ENCODE assay signal across 17 cellular contexts in genomic region chr3:177800565-177800964, GRCh38.
DNase-seq lines count a peak whose midpoint lies in the region; ATAC-seq, FAIRE-seq and TF ChIP-seq lines count a peak whose summit lies in the region.
"Had no signal": no experiment of that assay in that cellular context is flagged by ENCODE, and none has a peak within 500 bp of the region (broad histone marks: within the 10 kb centered on the region; RNA-seq: fewer than 3 reads in every experiment).

No MANE protein-coding gene starts in this region.

- H4K20me1 ChIP-seq in mammary epithelial cell (ENCODE audit: insufficient read depth, low read length), result no peaks in the 10 kb centered on the region
- no peaks in the 10 kb centered on the region for H4K20me1 ChIP-seq in smooth muscle cell (ENCODE audit: low read depth)

- H3K27me3 Mint-ChIP-seq in MCF 10A (ENCODE audit: insufficient read depth, unreplicated experiment), result no peaks in the 10 kb centered on the region

- H3K27ac ChIP-seq in breast epithelium (no peak overlapping the region), mammary epithelial cell (ENCODE audit: insufficient read depth, low read depth, low read length) (peak overlapping the region; percentile 19), smooth muscle cell (ENCODE audit: low read depth) (peak overlapping the region; percentile 21), upper lobe of left lung (no peak overlapping the region)
- H3K27ac ChIP-seq: A549, PC-9 had no signal

- no peak overlapping the region for H3K9ac ChIP-seq in mammary epithelial cell (ENCODE audit: insufficient read depth, low read length)
- H3K9ac ChIP-seq in smooth muscle cell (ENCODE audit: low read depth), result no peak overlapping the region

- no TSS peak for BruUV-seq in MCF 10A (replicated peaks; lab: Mats Ljungman, UMichigan)
- no TSS peak for BruUV-seq in mammary epithelial cell (replicated peaks; lab: Mats Ljungman, UMichigan)

- peaks cover 5% of the 10 kb centered on the region for H3K9me3 Mint-ChIP-seq in MCF 10A (ENCODE audit: unreplicated experiment)
- H3K9me3 Mint-ChIP-seq: H9 had no signal

- no peak for ATAC-seq in upper lobe of left lung (ENCODE audit: low FRiP score in 2 of 2)
- no peak for ATAC-seq in left lobe of liver
- ATAC-seq: A549, Right ventricle myocardium inferior had no signal

- POLR2A ChIA-PET in MCF 10A (lab: Yijun Ruan, JAX), result no interaction called here

- no peak overlapping the region for H3K4me3 ChIP-seq in breast epithelium
- no peak overlapping the region for H3K4me3 ChIP-seq in mammary epithelial cell (replicated peaks in 1 of 3; ENCODE audit: insufficient read depth in 1 of 3, low read depth in 2 of 3, low read length in 3 of 3)
- H3K4me3 ChIP-seq in smooth muscle cell, result no peak overlapping the region
- no peak overlapping the region for H3K4me3 ChIP-seq in upper lobe of left lung
- H3K4me3 ChIP-seq: A549, PC-9 had no signal

- no peak overlapping the region for H2AFZ ChIP-seq in mammary epithelial cell (ENCODE audit: low read depth, low read length)
- H2AFZ ChIP-seq in smooth muscle cell (ENCODE audit: low read depth), result no peak overlapping the region
- H2AFZ ChIP-seq: PC-9 had no signal

- H3K4me2 ChIP-seq in mammary epithelial cell (ENCODE audit: insufficient read depth, low read depth, low read length) (no peak overlapping the region), smooth muscle cell (no peak overlapping the region)
- H3K4me2 ChIP-seq: A549, PC-9 had no signal

- no peak for FAIRE-seq in GM19239 (lab: Jason Lieb, UNC)
- FAIRE-seq: A549 had no signal

- no peaks in the 10 kb centered on the region for H3K4me1 ChIP-seq in breast epithelium
- peaks cover 5% of the 10 kb centered on the region for H3K4me1 ChIP-seq in mammary epithelial cell (ENCODE audit: insufficient read depth, low read length)
- peaks cover 7% of the 10 kb centered on the region for H3K4me1 ChIP-seq in smooth muscle cell (ENCODE audit: low read depth)
- H3K4me1 ChIP-seq in upper lobe of left lung, result peaks cover 0 to 4% (median 0%) of the 10 kb centered on the region in 4 donors

- TF ChIP-seq CTCF in MCF 10A (IDR thresholded peaks at IDR 0.05; ENCODE audit: unreplicated experiment), result no peak
- TF ChIP-seq CTCF in breast epithelium (IDR thresholded peaks at IDR 0.05), result no peak
- no peak for TF ChIP-seq CTCF in mammary epithelial cell (conservative IDR thresholded peaks at IDR 0.05 in 1 of 2, IDR thresholded peaks at IDR 0.05 in 1 of 2; ENCODE audit: extremely low read depth in 1 of 2, insufficient read depth in 1 of 2, low read depth in 1 of 2, low read length in 2 of 2)
- no peak for TF ChIP-seq CTCF in smooth muscle cell (IDR thresholded peaks at IDR 0.05; ENCODE audit: borderline replicate concordance, insufficient read depth, poor library complexity, severe bottlenecking)
- TF ChIP-seq CTCF in upper lobe of left lung (IDR thresholded peaks at IDR 0.05), result no peak

- intact Hi-C loops in MCF 10A (cut with micrococcal nuclease) (no loop called here), breast epithelium (cut with DNase I; ENCODE audit: low total_unique reads) (no loop called here), mammary epithelial cell (cut with micrococcal nuclease) (no loop called here)

- H3K79me2 ChIP-seq in mammary epithelial cell (ENCODE audit: insufficient read depth, low read length) (no peaks in the 10 kb centered on the region), smooth muscle cell (ENCODE audit: low read depth) (no peaks in the 10 kb centered on the region)

- 79% methylated on average over 3 of the region's 3 CpGs for WGBS in mammary epithelial cell (ENCODE audit: low coverage, missing lambda C conversion rate)
- WGBS in smooth muscle cell (ENCODE audit: low lambda C conversion rate), result 85% methylated on average over 3 of the region's 3 CpGs
- 76 to 87% methylated on average over 3 of the region's 3 CpGs for WGBS in upper lobe of left lung, 2 donors

- dilution Hi-C loops in mammary epithelial cell (cut with HindIII; ENCODE audit: low sequenced_read_pairs), result no loop called here

- H3K36me3 ChIP-seq in breast epithelium, result no peaks in the 10 kb centered on the region
- H3K36me3 ChIP-seq in mammary epithelial cell (ENCODE audit: insufficient read depth, low read length), result no peaks in the 10 kb centered on the region
- H3K36me3 ChIP-seq in smooth muscle cell (ENCODE audit: low read depth), result no peaks in the 10 kb centered on the region
- no peaks in the 10 kb centered on the region for H3K36me3 ChIP-seq in upper lobe of left lung

- TF ChIP-seq POLR2A in breast epithelium (IDR thresholded peaks at IDR 0.05) (no peak), upper lobe of left lung (IDR thresholded peaks at IDR 0.05) (no peak)

- peaks cover 10% of the 10 kb centered on the region for H3K36me3 Mint-ChIP-seq in MCF 10A (ENCODE audit: insufficient read depth, unreplicated experiment)

- DNase-seq in MCF 10A (ENCODE audit: unreplicated experiment) (no peak), breast epithelium (ENCODE audit: low spot score in 2 of 2) (no peak), LHCN-M2 (ENCODE audit: low read depth) (peak; percentile 59), mammary epithelial cell (peak; percentile 25), smooth muscle cell (lab: John Stamatoyannopoulos, UW; ENCODE audit: unreplicated experiment) (no peak), GM19239 (ENCODE audit: insufficient read length, low spot score) (no peak), upper lobe of left lung (no peak), left lobe of liver (ENCODE audit: low spot score) (no peak)
- DNase-seq: AML-193, DMS79, H9, KBM-7, NCI-H1105 treated with DMSO at 0.1 percent for 48 hours, NCI-H187, PC-9 had no signal

- no peaks in the 10 kb centered on the region for H3K27me3 ChIP-seq in breast epithelium
- H3K27me3 ChIP-seq in mammary epithelial cell (ENCODE audit: insufficient read depth, low read length), result no peaks in the 10 kb centered on the region
- no peaks in the 10 kb centered on the region for H3K27me3 ChIP-seq in smooth muscle cell (ENCODE audit: low read depth)
- H3K27me3 ChIP-seq in upper lobe of left lung, result no peaks in the 10 kb centered on the region

- peaks cover 5% of the 10 kb centered on the region for H3F3A ChIP-seq in smooth muscle cell (ENCODE audit: low read depth)

- H3K4me1 Mint-ChIP-seq in MCF 10A (ENCODE audit: insufficient read depth, unreplicated experiment), result peaks cover 26% of the 10 kb centered on the region

- no peak overlapping the region for H3K4me3 Mint-ChIP-seq in MCF 10A (ENCODE audit: unreplicated experiment)
- H3K4me3 Mint-ChIP-seq: H9 had no signal

- in situ Hi-C loops in mammary epithelial cell (cut with MboI; ENCODE audit: low sequenced_read_pairs in 2 of 2), result no loop called here

- no peaks in the 10 kb centered on the region for H3K9me3 ChIP-seq in breast epithelium
- H3K9me3 ChIP-seq in mammary epithelial cell (replicated peaks; ENCODE audit: insufficient read depth, low read length), result no peaks in the 10 kb centered on the region
- H3K9me3 ChIP-seq in smooth muscle cell (replicated peaks; ENCODE audit: low read depth), result no peaks in the 10 kb centered on the region
- H3K9me3 ChIP-seq in upper lobe of left lung, result no peaks in the 10 kb centered on the region
- H3K9me3 ChIP-seq: A549 had no signal

- CTCF ChIA-PET in MCF 10A (lab: Yijun Ruan, JAX), result interaction anchor here (0.6 to 0.7 kb wide), 2 partner anchors 15 to 279 kb away, joined by 3 read pairs; no protein-coding TSS in a partner anchor
- CTCF ChIA-PET in mammary epithelial cell (lab: Charles Lee; ENCODE audit: low non-redundant PET), result no interaction called here

- peak overlapping the region; percentile 66 for H3K27ac Mint-ChIP-seq in MCF 10A (ENCODE audit: low read depth, unreplicated experiment)
- H3K27ac Mint-ChIP-seq: H9 had no signal

- TF ChIP-seq EP300 in upper lobe of left lung (IDR thresholded peaks at IDR 0.05), result no peak

Comparison
In these comparisons a context has a peak if more than half of its experiments do, and no peak if none do; other contexts are left out.
1. DNase-seq: peak in LHCN-M2 (single experiment) and mammary epithelial cell (single experiment); none in MCF 10A (single experiment), breast epithelium (0 of 2), smooth muscle cell (single experiment), GM19239 (single experiment), upper lobe of left lung (0 of 2) and left lobe of liver (single experiment).
2. H3K27ac ChIP-seq: peak in mammary epithelial cell (single experiment) and smooth muscle cell (single experiment); none in breast epithelium (0 of 2) and upper lobe of left lung (0 of 4).